Comparison of ENCODE assay signal across 8 cellular contexts in genomic region chr5:55601209-55601618, GRCh38.
DNase-seq lines count a peak whose midpoint lies in the region; ATAC-seq and TF ChIP-seq lines count a peak whose summit lies in the region.

No MANE protein-coding gene starts in this region.

- DNase-seq in DMS53 (lab: John Stamatoyannopoulos, UW) (peak; percentile 11), DMS53 treated with DMSO at 0.1 percent for 48 hours (lab: John Stamatoyannopoulos, UW; ENCODE audit: unreplicated experiment) (no peak), RWPE1 (ENCODE audit: low spot score) (peak; percentile 44), epithelial cell of proximal tubule (ENCODE audit: low read depth) (peak; percentile 49), aorta (peak; percentile 86 to 89)

- H3K4me1 ChIP-seq in muscle layer of duodenum (ENCODE audit: control insufficient read depth in 1 of 2, insufficient read depth in 2 of 2, low read length in 2 of 2) (peaks cover 30 to 36% of the 10 kb centered on the region in 2 donors), aorta (ENCODE audit: control insufficient read depth in 1 of 2, insufficient read depth in 2 of 2, low read length in 2 of 2) (peaks cover 0 to 17% of the 10 kb centered on the region in 2 donors)

- ATAC-seq in aorta (ENCODE audit: low FRiP score) (peak; percentile 87), HG03039 (IDR thresholded peaks at IDR 0.05; ENCODE audit: unreplicated experiment) (no peak), GM21619 (IDR thresholded peaks at IDR 0.05; ENCODE audit: unreplicated experiment) (no peak)

- H3K36me3 ChIP-seq in muscle layer of duodenum (ENCODE audit: control insufficient read depth in 1 of 2, insufficient read depth in 2 of 2, low read length in 2 of 2) (peaks cover 0 to 4% of the 10 kb centered on the region in 2 donors), aorta (ENCODE audit: control insufficient read depth in 1 of 2, insufficient read depth in 2 of 2, low read length in 1 of 2) (no peaks in the 10 kb centered on the region)

- no peak overlapping the region for H3K4me3 ChIP-seq in epithelial cell of proximal tubule (ENCODE audit: low read depth, low read length)
- no peak overlapping the region for H3K4me3 ChIP-seq in muscle layer of duodenum (ENCODE audit: low read depth in 1 of 2, low read length in 2 of 2)
- H3K4me3 ChIP-seq in aorta (ENCODE audit: low read length in 2 of 2): no peak overlapping the region

- intact Hi-C loops in aorta (cut with DNase I): loop anchor here (2.0 to 10.0 kb wide), 5 partner anchors 34 to 66 kb away; partner anchors contain the start of gene PLPP1 (in 1 of the 2)

- POLR2A ChIA-PET in RWPE1 (lab: Yijun Ruan, JAX; ENCODE audit: low non-redundant PET): no interaction called here

- no peak for TF ChIP-seq CTCF in RWPE1 (conservative IDR thresholded peaks at IDR 0.05; ENCODE audit: low read depth)
- TF ChIP-seq CTCF in epithelial cell of proximal tubule (conservative IDR thresholded peaks at IDR 0.05; ENCODE audit: low read depth, low read length): no peak

- CTCF ChIA-PET in RWPE1 (lab: Yijun Ruan, JAX): interaction anchor here (0.5 kb wide), 1 partner anchor 363 kb away, joined by 3 read pairs; no protein-coding TSS in a partner anchor

- H3K27ac ChIP-seq in RWPE1 (peak overlapping the region; percentile 68), muscle layer of duodenum (ENCODE audit: low read length) (peak overlapping the region; percentile 95), aorta (ENCODE audit: low read depth in 1 of 2, low read length in 2 of 2) (peak overlapping the region; percentile 95 to 99)

- H3K9me3 ChIP-seq in muscle layer of duodenum (ENCODE audit: control insufficient read depth in 1 of 2, low read length in 2 of 2) (no peaks in the 10 kb centered on the region), aorta (ENCODE audit: control insufficient read depth, low read length) (no peaks in the 10 kb centered on the region)

- 2% methylated on average over 8 of the region's 8 CpGs for WGBS in aorta, 2 donors

- H3K27me3 ChIP-seq in muscle layer of duodenum (ENCODE audit: low read depth, low read length): no peaks in the 10 kb centered on the region
- H3K27me3 ChIP-seq in aorta (ENCODE audit: control insufficient read depth in 1 of 2, insufficient read depth in 2 of 2, low read length in 1 of 2): no peaks in the 10 kb centered on the region
